ENCODE assay signal across 29 cellular contexts in the genomic region with DNA sequence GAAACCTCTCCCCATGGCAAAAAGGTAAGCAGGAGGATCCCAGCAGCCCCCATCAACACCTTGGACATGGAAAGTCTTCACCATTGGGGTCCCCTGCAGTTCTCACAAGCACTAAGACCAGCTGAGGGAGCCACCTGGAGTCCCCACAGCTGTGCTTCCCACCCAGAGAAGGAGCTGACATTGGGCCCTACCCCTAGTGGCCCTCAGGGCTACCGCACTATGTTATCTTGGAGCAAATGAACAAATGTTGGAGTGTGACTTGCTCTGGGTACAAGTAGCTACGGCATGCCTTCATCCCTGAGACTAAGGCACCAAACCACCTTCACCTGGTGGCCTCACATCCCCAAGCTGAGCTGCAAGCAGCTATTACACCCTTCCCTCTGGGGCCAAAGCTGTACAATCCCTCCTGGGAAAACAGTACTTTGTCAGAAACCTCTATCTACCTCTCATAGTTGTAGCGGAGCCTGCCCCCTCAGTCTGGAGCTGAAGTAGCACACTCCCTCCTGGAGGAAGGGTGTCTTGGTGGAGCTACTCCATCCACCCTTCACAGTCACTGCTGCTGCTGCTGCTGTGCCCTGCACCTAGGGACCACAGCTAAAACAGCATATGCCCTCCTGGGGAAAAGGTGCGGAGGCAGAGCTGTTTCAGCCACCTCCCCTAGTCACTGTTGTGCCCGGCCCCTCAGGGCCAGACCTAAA. TPM values are rescaled to one million over a fixed set of nuclear protein-coding genes. Genes with fewer than 3 reads are reported as not detected.
DNase-seq lines count a peak whose midpoint lies in the region; TF ChIP-seq lines count a peak whose summit lies in the region.
"Had no signal": no experiment of that assay in that cellular context is flagged by ENCODE, and none has a peak within 500 bp of the region (broad histone marks: within the 10 kb centered on the region; RNA-seq: fewer than 3 reads in every experiment).

No MANE protein-coding gene starts in this region.

- no peak overlapping the region for H4K12ac ChIP-seq in trophoblast cell (ENCODE audit: low read depth, low read length)

- no peak overlapping the region for H3K4me3 Mint-ChIP-seq in HFFc6
- H3K4me3 Mint-ChIP-seq: activated CD4-positive, alpha-beta memory T cell treated with anti-CD3 and anti-CD28 coated beads for 36 hours; activated T-helper 1 cell treated with anti-CD3 and anti-CD28 coated beads, Interleukin-12 subunit alpha, Interleukin-12 subunit beta, Interleukin-2, Interleukin-4 antibody, amounts not matched to agents 30 ng/mL and 10 ng/mL and 1 ng/mL, durations not matched to agents 14 hours and 24 hours and 36 hours; CD4-positive, CD25-positive, alpha-beta regulatory T cell; naive thymus-derived CD8-positive, alpha-beta T cell; T-helper 17 cell had no signal

- H2BK120ac ChIP-seq in trophoblast cell (ENCODE audit: insufficient read depth, low read length, poor library complexity): no peak overlapping the region

- H3K4me2 ChIP-seq in trophoblast cell (ENCODE audit: low read length): no peak overlapping the region

- no peak overlapping the region for H3K27ac Mint-ChIP-seq in HFFc6
- H3K27ac Mint-ChIP-seq: activated CD4-positive, alpha-beta memory T cell treated with anti-CD3 and anti-CD28 coated beads for 36 hours; activated T-helper 1 cell treated with anti-CD3 and anti-CD28 coated beads, Interleukin-12 subunit alpha, Interleukin-12 subunit beta, Interleukin-2, Interleukin-4 antibody, amounts not matched to agents 30 ng/mL and 10 ng/mL and 1 ng/mL, durations not matched to agents 14 hours and 24 hours and 36 hours; CD4-positive, CD25-positive, alpha-beta regulatory T cell; naive thymus-derived CD8-positive, alpha-beta T cell; T-helper 17 cell had no signal

- no peaks in the 10 kb centered on the region for H3K79me2 ChIP-seq in trophoblast cell (ENCODE audit: control insufficient read depth, insufficient read depth, low read length, poor library complexity)

- H3K27ac ChIP-seq in brain microvascular endothelial cell (no peak overlapping the region), trophoblast cell (ENCODE audit: low read depth, low read length) (no peak overlapping the region), sigmoid colon (no peak overlapping the region)
- H3K27ac ChIP-seq: adrenal gland, body of pancreas, gastrocnemius medialis, lower lobe of right lung, psoas muscle, transverse colon had no signal

- H3K23ac ChIP-seq in trophoblast cell (ENCODE audit: low read length): no peak overlapping the region

- no peak overlapping the region for H2AFZ ChIP-seq in trophoblast cell (ENCODE audit: insufficient read depth, low read length, poor library complexity)

- no peak overlapping the region for H2BK5ac ChIP-seq in trophoblast cell (ENCODE audit: low read depth, low read length, poor library complexity)

- peaks cover 8% of the 10 kb centered on the region for H3K27me3 Mint-ChIP-seq in HFFc6 (ENCODE audit: insufficient read depth)

- H3K27me3 ChIP-seq in BE2C (no peaks in the 10 kb centered on the region), brain microvascular endothelial cell (replicated peaks) (no peaks in the 10 kb centered on the region), trophoblast cell (ENCODE audit: insufficient read depth, low read length) (no peaks in the 10 kb centered on the region), sigmoid colon (no peaks in the 10 kb centered on the region)
- H3K27me3 ChIP-seq: adrenal gland, body of pancreas, gastrocnemius medialis, transverse colon had no signal

- H4K8ac ChIP-seq in trophoblast cell (ENCODE audit: low read depth, low read length): no peak overlapping the region

- no peak overlapping the region for H3K4me3 ChIP-seq in BE2C (ENCODE audit: low read depth, low read length)
- no peak overlapping the region for H3K4me3 ChIP-seq in brain microvascular endothelial cell (ENCODE audit: low read depth, low read length)
- no peak overlapping the region for H3K4me3 ChIP-seq in trophoblast cell (ENCODE audit: low read depth, low read length)
- H3K4me3 ChIP-seq in sigmoid colon: no peak overlapping the region
- H3K4me3 ChIP-seq: adrenal gland, body of pancreas, gastrocnemius medialis, HAP-1, lower lobe of right lung, psoas muscle, transverse colon had no signal

- H3K18ac ChIP-seq in trophoblast cell (ENCODE audit: low read length): no peak overlapping the region

- no peak for TF ChIP-seq POLR2A in sigmoid colon (IDR thresholded peaks at IDR 0.05)

- H2AK5ac ChIP-seq in trophoblast cell (ENCODE audit: low read length): no peak overlapping the region

- H4K91ac ChIP-seq in trophoblast cell (ENCODE audit: low read depth, low read length): no peak overlapping the region

- H2BK12ac ChIP-seq in trophoblast cell (ENCODE audit: low read length): no peak overlapping the region

- H3K4ac ChIP-seq in trophoblast cell (ENCODE audit: low read depth, low read length): no peak overlapping the region

- no peak overlapping the region for H3K14ac ChIP-seq in trophoblast cell (ENCODE audit: low read length)

- intact Hi-C loops in sigmoid colon (cut with DNase I): no loop called here

- in situ Hi-C loops in brain microvascular endothelial cell (cut with HindIII; ENCODE audit: low pct_ligation_motif_present, low sequenced_read_pairs): no loop called here

- H3K4me1 Mint-ChIP-seq in HFFc6 (ENCODE audit: low read depth): peaks cover 5% of the 10 kb centered on the region
- H3K4me1 Mint-ChIP-seq: CD4-positive, CD25-positive, alpha-beta regulatory T cell; naive thymus-derived CD8-positive, alpha-beta T cell; T-helper 17 cell had no signal

- WGBS in trophoblast cell (ENCODE audit: extremely low coverage, insufficient coverage, insufficient read length): no CpG with 5 or more reads among the region's 5 CpGs
- WGBS in sigmoid colon, 2 donors: 93 to 96% methylated on average over 5 of the region's 5 CpGs

- H3K79me1 ChIP-seq in trophoblast cell (ENCODE audit: low read length): no peaks in the 10 kb centered on the region

- H3K36me3 Mint-ChIP-seq in HFFc6 (ENCODE audit: low read depth): peaks cover 12% of the 10 kb centered on the region

- H3K9ac ChIP-seq in trophoblast cell (ENCODE audit: low read length): peak overlapping the region; percentile 12

- peaks cover 20% of the 10 kb centered on the region for H3K9me3 Mint-ChIP-seq in HFFc6

- TF ChIP-seq EP300 in sigmoid colon (IDR thresholded peaks at IDR 0.05): no peak

- H3K4me1 ChIP-seq in BE2C: no peaks in the 10 kb centered on the region
- no peaks in the 10 kb centered on the region for H3K4me1 ChIP-seq in trophoblast cell (ENCODE audit: control insufficient read depth in 1 of 2, insufficient read depth in 2 of 2, low read length in 2 of 2)
- no peaks in the 10 kb centered on the region for H3K4me1 ChIP-seq in sigmoid colon
- H3K4me1 ChIP-seq: adrenal gland, body of pancreas, gastrocnemius medialis, HAP-1, lower lobe of right lung, psoas muscle, transverse colon had no signal

- DNase-seq in BE2C (no peak), HFFc6 (no peak), brain microvascular endothelial cell (no peak), trophoblast cell (no peak), NCI-H446 treated with DMSO at 0.1 percent for 48 hours (lab: John Stamatoyannopoulos, UW) (no peak), sigmoid colon (no peak), NCI-H1048 (lab: John Stamatoyannopoulos, UW) (no peak)
- no peak for DNase-seq in stimulated activated CD4-positive, alpha-beta T cell treated with anti-CD3 and anti-CD28 coated beads, Interleukin-12 subunit alpha, Interleukin-12 subunit beta, amount 100 ng/mL, for 4 hours
- DNase-seq: activated CD4-positive, alpha-beta memory T cell treated with anti-CD3 and anti-CD28 coated beads for 36 hours; activated CD4-positive, CD25-positive, alpha-beta regulatory T cell treated with anti-CD3 and anti-CD28 coated beads, Interleukin-2, amount 50 U/mL, for 72 hours; activated naive CD4-positive, alpha-beta T cell treated with Interleukin-2 at 50 U/mL for 16 hours; adrenal gland; body of pancreas; Calu3; CD4-positive, CD25-positive, alpha-beta regulatory T cell; cerebellar nuclear complex; gastrocnemius medialis; lower lobe of right lung; naive thymus-derived CD8-positive, alpha-beta T cell; NCI-H1105 treated with DMSO at 0.1 percent for 48 hours; NCI-H2029; nucleus accumbens; psoas muscle; Right ventricle myocardium superior; stimulated activated CD4-positive, alpha-beta T cell treated with anti-CD3 and anti-CD28 coated beads, Interleukin-4, amount 100 ng/mL, for 24 hours; T-helper 17 cell; transverse colon had no signal

- 0 out of 2 replicates have a peak, but pooled peaks have one; percentile 5 for TF ChIP-seq CTCF in BE2C (IDR thresholded peaks at IDR 0.05; ENCODE audit: low read depth, low read length)
- TF ChIP-seq CTCF in HFFc6 (IDR thresholded peaks at IDR 0.05): peak; percentile 24; the same call in 1 of the 2 replicates
- TF ChIP-seq CTCF in brain microvascular endothelial cell (IDR thresholded peaks at IDR 0.05; ENCODE audit: low read depth, low read length, missing control alignments): peak; percentile 6
- TF ChIP-seq CTCF in sigmoid colon (IDR thresholded peaks at IDR 0.05): no peak

- H3K36me3 ChIP-seq in BE2C (no peaks in the 10 kb centered on the region), brain microvascular endothelial cell (replicated peaks) (no peaks in the 10 kb centered on the region), trophoblast cell (ENCODE audit: control insufficient read depth in 1 of 2, insufficient read depth in 2 of 2, low read length in 2 of 2) (no peaks in the 10 kb centered on the region), sigmoid colon (no peaks in the 10 kb centered on the region)
- H3K36me3 ChIP-seq: adrenal gland, gastrocnemius medialis, HAP-1, lower lobe of right lung, transverse colon had no signal

- H3K9me3 ChIP-seq in BE2C (0 out of 2 replicates have a peak, but pooled peaks cover 4% of the 10 kb centered on the region), trophoblast cell (ENCODE audit: insufficient read depth, low read depth, low read length) (peaks cover 9% of the 10 kb centered on the region), sigmoid colon (peaks cover 0 to 6% (median 1%) of the 10 kb centered on the region in 4 donors)
- H3K9me3 ChIP-seq: adrenal gland, gastrocnemius medialis, lower lobe of right lung, psoas muscle had no signal

RNA-seq across cellular contexts. Expression of a gene that starts 42.7 kb away (rescaled TPM):
- 178 TPM for polyA plus RNA-seq in BE2C (2012; ENCODE audit: insufficient read depth, insufficient read length, low read depth)
- 100 to 1,000 TPM; 108 to 122 (median 112) TPM for total RNA-seq in HFFc6 (2021; fragmentation: NEBNext Ultra II Directional; extraction: Animal tissue kit (Norgen Biotek cat#: 25700))
- 259 and 280 TPM in 2 replicates for polyA plus RNA-seq in trophoblast cell (2013)
- total RNA-seq in sigmoid colon: 100 to 1,000 TPM; 140 to 197 (median 185) TPM
- 100 to 1,000 TPM in 2 of 3 donors, 10 to 100 TPM in 1; 92.0 to 126 (median 105) TPM for polyA plus RNA-seq in sigmoid colon

RNA-seq across cellular contexts. Expression of a gene that starts 43.0 kb away (rescaled TPM):
- polyA plus RNA-seq in BE2C (2012; ENCODE audit: insufficient read depth, insufficient read length, low read depth): 147 TPM
- total RNA-seq in HFFc6 (2021; fragmentation: NEBNext Ultra II Directional; extraction: Animal tissue kit (Norgen Biotek cat#: 25700)): 10 to 100 TPM; 69.6 to 85.9 (median 75.0) TPM
- 126 and 128 TPM in 2 replicates for polyA plus RNA-seq in trophoblast cell (2013)
- total RNA-seq in sigmoid colon: 100 to 1,000 TPM; 147 to 228 (median 160) TPM
- 10 to 100 TPM; 49.3 to 79.8 (median 77.5) TPM for polyA plus RNA-seq in sigmoid colon

Comparison
In these comparisons a context has a peak if more than half of its experiments do, and no peak if none do; other contexts are left out.
1. CTCF ChIP-seq: peak in BE2C (single experiment), HFFc6 (single experiment) and brain microvascular endothelial cell (single experiment); none in sigmoid colon (0 of 4).